9 cellular contexts compared by ENCODE assay signal in genomic region chr10:71285180-71285545, GRCh38. TPM values are rescaled to one million over a fixed set of nuclear protein-coding genes. Genes with fewer than 3 reads are reported as not detected.
DNase-seq lines count a peak whose midpoint lies in the region; ATAC-seq and TF ChIP-seq lines count a peak whose summit lies in the region.
"Had no signal": no experiment of that assay in that cellular context is flagged by ENCODE, and none has a peak within 500 bp of the region (broad histone marks: within the 10 kb centered on the region; RNA-seq: fewer than 3 reads in every experiment).

No MANE protein-coding gene starts in this region.

- H3K9me3 ChIP-seq in Karpas-422 (ENCODE audit: low read length) (no peaks in the 10 kb centered on the region), neural cell (ENCODE audit: low read length) (no peaks in the 10 kb centered on the region)
- H3K9me3 ChIP-seq: SJSA1 had no signal

- H2AFZ ChIP-seq in Karpas-422 (ENCODE audit: low read length) = no peak overlapping the region
- no peak overlapping the region for H2AFZ ChIP-seq in neural cell (ENCODE audit: low read depth, low read length)

- ATAC-seq in esophagus mucosa = peak; percentile 52
- ATAC-seq in GM19397 (IDR thresholded peaks at IDR 0.05; ENCODE audit: unreplicated experiment) = no peak
- ATAC-seq in GM19395 (IDR thresholded peaks at IDR 0.05; ENCODE audit: unreplicated experiment) = no peak

- POLR2A ChIA-PET in activated CD4-positive, alpha-beta T cell treated with anti-CD3 and anti-CD28 coated beads, Interleukin-2, amount 10 ng/mL, durations not matched to agents 7 days and 5 days (lab: Charles Lee) = no interaction called here

- H3K9me2 ChIP-seq in Karpas-422 (replicated peaks; ENCODE audit: insufficient read depth, low read length) = no peaks in the 10 kb centered on the region
- no peaks in the 10 kb centered on the region for H3K9me2 ChIP-seq in neural cell (ENCODE audit: insufficient read depth, low read length)

- H3K27me3 ChIP-seq in Karpas-422 (ENCODE audit: low read length) (no peaks in the 10 kb centered on the region), neural cell (ENCODE audit: insufficient read depth, low read depth, low read length) (no peaks in the 10 kb centered on the region)
- H3K27me3 ChIP-seq: SJSA1 had no signal

- H4K20me1 ChIP-seq in Karpas-422 (ENCODE audit: insufficient read depth, low read depth, low read length) = no peaks in the 10 kb centered on the region
- H4K20me1 ChIP-seq in neural cell (ENCODE audit: insufficient read depth) = no peaks in the 10 kb centered on the region

- H3K27ac ChIP-seq in Karpas-422 (ENCODE audit: low read length) = no peak overlapping the region
- no peak overlapping the region for H3K27ac ChIP-seq in neural cell (ENCODE audit: low read length)
- H3K27ac ChIP-seq: SJSA1 had no signal

- no peaks in the 10 kb centered on the region for H3K9me3 Mint-ChIP-seq in activated CD4-positive, alpha-beta T cell treated with anti-CD3 and anti-CD28 coated beads, Interleukin-2, amount 10 ng/mL, durations not matched to agents 7 days and 5 days

- H3K79me2 ChIP-seq in Karpas-422 (ENCODE audit: low read length) = no peaks in the 10 kb centered on the region
- no peaks in the 10 kb centered on the region for H3K79me2 ChIP-seq in neural cell (replicated peaks; ENCODE audit: insufficient read depth, low read length)

- TF ChIP-seq CTCF in neural cell (IDR thresholded peaks at IDR 0.05; ENCODE audit: poor library complexity, severe bottlenecking) = peak; percentile 97

- H3K36me3 ChIP-seq in Karpas-422 (ENCODE audit: insufficient read depth, low read length) (no peaks in the 10 kb centered on the region), neural cell (ENCODE audit: insufficient read depth, low read length) (no peaks in the 10 kb centered on the region)
- H3K36me3 ChIP-seq: SJSA1 had no signal

- H3K9ac ChIP-seq in Karpas-422 (ENCODE audit: low read length) (no peak overlapping the region), neural cell (ENCODE audit: low read length) (no peak overlapping the region)

- H3K4me2 ChIP-seq in Karpas-422 (ENCODE audit: low read depth, low read length, poor library complexity, severe bottlenecking) (no peak overlapping the region), neural cell (ENCODE audit: low read length) (no peak overlapping the region)

- DNase-seq in ELF-1 (ENCODE audit: low read depth, low spot score) = peak; percentile 75
- peak; percentile 76 for DNase-seq in Karpas-422
- DNase-seq in activated CD4-positive, alpha-beta T cell treated with anti-CD3 and anti-CD28 coated beads, Interleukin-2, amount 10 ng/mL, durations not matched to agents 7 days and 5 days = peak; percentile 31
- no peak for DNase-seq in T1000 (lab: John Stamatoyannopoulos, UW)

- H3K27ac Mint-ChIP-seq in activated CD4-positive, alpha-beta T cell treated with anti-CD3 and anti-CD28 coated beads, Interleukin-2, amount 10 ng/mL, durations not matched to agents 7 days and 5 days = no peak overlapping the region

- no peaks in the 10 kb centered on the region for H3K36me3 Mint-ChIP-seq in activated CD4-positive, alpha-beta T cell treated with anti-CD3 and anti-CD28 coated beads, Interleukin-2, amount 10 ng/mL, durations not matched to agents 7 days and 5 days (ENCODE audit: low read depth)

- peaks cover 3% of the 10 kb centered on the region; the same call in 1 of the 2 replicates for H3K4me1 ChIP-seq in Karpas-422 (ENCODE audit: low read length)
- H3K4me1 ChIP-seq: SJSA1 had no signal

- H3K27me3 Mint-ChIP-seq in activated CD4-positive, alpha-beta T cell treated with anti-CD3 and anti-CD28 coated beads, Interleukin-2, amount 10 ng/mL, durations not matched to agents 7 days and 5 days = no peaks in the 10 kb centered on the region

- H3K4me3 Mint-ChIP-seq in activated CD4-positive, alpha-beta T cell treated with anti-CD3 and anti-CD28 coated beads, Interleukin-2, amount 10 ng/mL, durations not matched to agents 7 days and 5 days = no peak overlapping the region

- H3K4me3 ChIP-seq in Karpas-422 (ENCODE audit: low read length) = no peak overlapping the region
- H3K4me3 ChIP-seq in neural cell (ENCODE audit: low read length) = no peak overlapping the region
- H3K4me3 ChIP-seq: SJSA1 had no signal

- CTCF ChIA-PET in activated CD4-positive, alpha-beta T cell treated with anti-CD3 and anti-CD28 coated beads, Interleukin-2, amount 10 ng/mL, durations not matched to agents 7 days and 5 days (lab: Charles Lee) = interaction anchor here (1.1 to 3.5 kb wide), 3 partner anchors 9 to 14 kb away, joined by 3 to 13 read pairs (median 5); no protein-coding TSS in a partner anchor

- no peaks in the 10 kb centered on the region for H3F3A ChIP-seq in neural cell (ENCODE audit: insufficient read depth, low read length, poor library complexity, severe bottlenecking)

- peak; percentile 99 for TF ChIP-seq RAD21 in neural cell (conservative IDR thresholded peaks at IDR 0.05)

- no peak for TF ChIP-seq EP300 in neural cell (conservative IDR thresholded peaks at IDR 0.05; ENCODE audit: poor library complexity, severe bottlenecking)

- H3K4me1 Mint-ChIP-seq in activated CD4-positive, alpha-beta T cell treated with anti-CD3 and anti-CD28 coated beads, Interleukin-2, amount 10 ng/mL, durations not matched to agents 7 days and 5 days = no peaks in the 10 kb centered on the region

TF ChIP-seq in neural cell, 6 proteins besides CTCF, POLR2A, EP300 and RAD21:
- no peak for TF ChIP-seq TAF1 (IDR thresholded peaks at IDR 0.05; ENCODE audit: low read depth)
- no peak for TF ChIP-seq MXI1 (conservative IDR thresholded peaks at IDR 0.05; ENCODE audit: poor library complexity, severe bottlenecking)
- TF ChIP-seq SMC3 (conservative IDR thresholded peaks at IDR 0.05; ENCODE audit: poor library complexity) = peak; percentile 99
- TF ChIP-seq REST (IDR thresholded peaks at IDR 0.05; ENCODE audit: borderline replicate concordance) = no peak
- TF ChIP-seq POLR2AphosphoS5 (IDR thresholded peaks at IDR 0.05) = no peak
TF ChIP-seq in neural cell: peak in this region for 1.

RNA-seq across cellular contexts. Expression of gene SLC29A3, which starts 33.9 kb away (rescaled TPM):
- total RNA-seq in Karpas-422 (2014; rRNA removed; shearing (Covaris generic); ENCODE audit: low replicate concordance) = 3.4 and 3.5 TPM in 2 replicates
- 1 to 10 TPM; 2.4 to 3.4 TPM for total RNA-seq in activated CD4-positive, alpha-beta T cell treated with anti-CD3 and anti-CD28 coated beads, Interleukin-2, amount 10 ng/mL, durations not matched to agents 7 days and 5 days
- total RNA-seq in esophagus mucosa = 0.92 TPM
- polyA plus RNA-seq in neural cell = 2.3 and 3.6 TPM in 2 replicates
- 3.1 and 4.1 TPM in 2 replicates for polyA minus RNA-seq in neural cell
